Comparison of ENCODE assay signal across 13 cellular contexts in genomic region chr9:76298497-76299144, GRCh38.
DNase-seq lines count a peak whose midpoint lies in the region; ATAC-seq, FAIRE-seq and TF ChIP-seq lines count a peak whose summit lies in the region.
"Had no signal": no experiment of that assay in that cellular context is flagged by ENCODE, and none has a peak within 500 bp of the region (broad histone marks: within the 10 kb centered on the region; RNA-seq: fewer than 3 reads in every experiment).

No MANE protein-coding gene starts in this region.

- H3K9me3 ChIP-seq in hepatocyte (ENCODE audit: low read depth) (no peaks in the 10 kb centered on the region), vagina (no peaks in the 10 kb centered on the region), aorta (ENCODE audit: control insufficient read depth, low read length) (no peaks in the 10 kb centered on the region)
- H3K9me3 ChIP-seq: body of pancreas, HAP-1, psoas muscle had no signal

- H3K4me3 ChIP-seq in hepatocyte (no peak overlapping the region), vagina (no peak overlapping the region), aorta (ENCODE audit: low read length in 2 of 2) (no peak overlapping the region)
- H3K4me3 ChIP-seq: body of pancreas, HAP-1, psoas muscle had no signal

- H3K27me3 ChIP-seq in hepatocyte (no peaks in the 10 kb centered on the region), vagina (no peaks in the 10 kb centered on the region), aorta (ENCODE audit: control insufficient read depth in 1 of 2, insufficient read depth in 2 of 2, low read length in 1 of 2) (no peaks in the 10 kb centered on the region)
- H3K27me3 ChIP-seq: body of pancreas had no signal

- peak overlapping the region; percentile 63 for H3K4me2 ChIP-seq in hepatocyte

- TF ChIP-seq CTCF in hepatocyte (IDR thresholded peaks at IDR 0.05; ENCODE audit: poor library complexity) (peak; percentile 41), vagina (IDR thresholded peaks at IDR 0.05) (no peak)

- H3K79me2 ChIP-seq in hepatocyte: no peaks in the 10 kb centered on the region

- peak; percentile 54 for ATAC-seq in left ventricle myocardium superior
- ATAC-seq in aorta (ENCODE audit: low FRiP score): no peak

- H3K27ac ChIP-seq in hepatocyte: peak overlapping the region; percentile 43
- H3K27ac ChIP-seq in vagina: peak overlapping the region; percentile 35
- no peak overlapping the region for H3K27ac ChIP-seq in aorta (ENCODE audit: low read depth in 1 of 2, low read length in 2 of 2)
- H3K27ac ChIP-seq: body of pancreas, psoas muscle had no signal

- H3K4me1 ChIP-seq in hepatocyte (ENCODE audit: insufficient read depth): peaks cover 13% of the 10 kb centered on the region
- peaks cover 10% of the 10 kb centered on the region for H3K4me1 ChIP-seq in vagina
- no peaks in the 10 kb centered on the region for H3K4me1 ChIP-seq in aorta (ENCODE audit: control insufficient read depth in 1 of 2, insufficient read depth in 2 of 2, low read length in 2 of 2)
- H3K4me1 ChIP-seq: body of pancreas, HAP-1, psoas muscle had no signal

- no peak for FAIRE-seq in GM12891 (lab: Jason Lieb, UNC)

- no peaks in the 10 kb centered on the region for H3K36me3 ChIP-seq in hepatocyte (replicated peaks; ENCODE audit: insufficient read depth, low read depth)
- H3K36me3 ChIP-seq in vagina: no peaks in the 10 kb centered on the region
- H3K36me3 ChIP-seq in aorta (ENCODE audit: control insufficient read depth in 1 of 2, insufficient read depth in 2 of 2, low read length in 1 of 2): no peaks in the 10 kb centered on the region
- H3K36me3 ChIP-seq: HAP-1 had no signal

- DNase-seq in left ventricle myocardium superior (no peak), cardiac septum (ENCODE audit: low spot score) (no peak), SW480 (ENCODE audit: low spot score) (peak; percentile 34), hepatocyte (ENCODE audit: low spot score) (no peak), vagina (ENCODE audit: extremely low spot score in 2 of 2) (no peak), GM12891 (ENCODE audit: insufficient read length, low spot score) (no peak), iPS-NIHi11 (ENCODE audit: low spot score) (no peak), aorta (no peak)
- DNase-seq: activated CD4-positive, alpha-beta T cell treated with anti-CD3 and anti-CD28 coated beads for 4 hours; NCI-H1436 had no signal

- no peaks in the 10 kb centered on the region for H3K9me2 ChIP-seq in hepatocyte (replicated peaks; ENCODE audit: insufficient read depth)

- no peak overlapping the region for H2AFZ ChIP-seq in hepatocyte

- H4K20me1 ChIP-seq in hepatocyte (ENCODE audit: insufficient read depth, poor library complexity, severe bottlenecking): no peaks in the 10 kb centered on the region

- TF ChIP-seq POLR2A in vagina (IDR thresholded peaks at IDR 0.05) (no peak), GM12891 (IDR thresholded peaks at IDR 0.05; ENCODE audit: low read depth, low read length) (no peak)

- WGBS in hepatocyte (ENCODE audit: low lambda C conversion rate, missing lambda C conversion rate): 41% methylated on average over 3 of the region's 3 CpGs
- WGBS in aorta, 2 donors: 43 to 54% methylated on average over 3 of the region's 3 CpGs

- intact Hi-C loops in left ventricle myocardium superior (cut with micrococcal nuclease): no loop called here
- intact Hi-C loops in cardiac septum (cut with DNase I): no loop called here
- intact Hi-C loops in vagina (cut with DNase I): no loop called here
- intact Hi-C loops in aorta (cut with DNase I): loop anchor here in 1 of 2 donors (5.0 kb wide), 1 partner anchor 406 kb away; the partner anchor contains the start of gene PCSK5

TF ChIP-seq in GM12891, 5 proteins besides CTCF, POLR2A, EP300 and RAD21:
- no peak for TF ChIP-seq PAX5 (IDR thresholded peaks at IDR 0.05; ENCODE audit: insufficient read depth, low read length, severe bottlenecking)
- TF ChIP-seq POLR2AphosphoS5 (IDR thresholded peaks at IDR 0.05; ENCODE audit: low read depth, low read length): no peak
- TF ChIP-seq POU2F2 (IDR thresholded peaks at IDR 0.05; ENCODE audit: low read depth, low read length): no peak
- no peak for TF ChIP-seq SPI1 (IDR thresholded peaks at IDR 0.05; ENCODE audit: low read depth, low read length)
- TF ChIP-seq TAF1 (IDR thresholded peaks at IDR 0.05; ENCODE audit: low read depth, low read length): no peak

Comparison
In these comparisons a context has a peak if more than half of its experiments do, and no peak if none do; other contexts are left out.
1. H3K27ac ChIP-seq: peak in hepatocyte (single experiment) and vagina (single experiment); none in aorta (0 of 2).